Comparison of ENCODE assay signal across 15 cellular contexts in the genomic region with DNA sequence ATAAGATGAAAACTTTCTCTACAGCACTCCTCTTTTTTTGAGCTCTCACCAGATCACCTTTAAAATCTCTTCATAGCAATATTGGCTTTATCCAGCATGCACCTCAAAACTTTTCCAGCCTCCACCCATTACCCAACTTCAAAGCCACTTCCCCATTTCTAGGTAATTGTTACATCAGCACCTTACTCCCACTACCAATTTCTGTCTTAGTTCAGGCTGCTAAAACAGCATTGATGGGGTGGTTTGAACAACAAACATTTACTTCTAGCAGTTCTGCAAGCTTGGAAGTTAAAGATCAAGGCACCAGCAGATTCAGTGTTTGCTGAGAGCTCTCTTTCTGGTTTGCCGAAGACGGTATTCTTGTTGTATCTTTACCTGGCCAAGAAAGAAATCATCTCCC.
DNase-seq lines count a peak whose midpoint lies in the region; ATAC-seq, FAIRE-seq and TF ChIP-seq lines count a peak whose summit lies in the region.
"Had no signal": no experiment of that assay in that cellular context is flagged by ENCODE, and none has a peak within 500 bp of the region (broad histone marks: within the 10 kb centered on the region; RNA-seq: fewer than 3 reads in every experiment).

No MANE protein-coding gene starts in this region.

- peaks cover 54% of the 10 kb centered on the region for H3K4me1 Mint-ChIP-seq in CD4-positive, alpha-beta T cell (ENCODE audit: low read depth)
- H3K4me1 Mint-ChIP-seq in activated naive CD8-positive, alpha-beta T cell treated with anti-CD3 and anti-CD28 coated beads for 36 hours, result peaks cover 37% of the 10 kb centered on the region

- H3K27me3 ChIP-seq in CD4-positive, alpha-beta T cell (ENCODE audit: control insufficient read depth, insufficient read depth, low read length), result no peaks in the 10 kb centered on the region
- no peaks in the 10 kb centered on the region for H3K27me3 ChIP-seq in small intestine (ENCODE audit: control insufficient read depth in 2 of 2, insufficient read depth in 2 of 2, low read length in 2 of 2)
- H3K27me3 ChIP-seq: breast epithelium, thyroid gland had no signal

- intact Hi-C loops in CD4-positive, alpha-beta T cell (cut with DNase I, micrococcal nuclease), result no loop called here
- intact Hi-C loops in mucosa of descending colon (cut with DNase I, micrococcal nuclease), result no loop called here

- peak overlapping the region; percentile 74 for H3K27ac Mint-ChIP-seq in CD4-positive, alpha-beta T cell
- peak overlapping the region; percentile 73 for H3K27ac Mint-ChIP-seq in activated naive CD8-positive, alpha-beta T cell treated with anti-CD3 and anti-CD28 coated beads for 36 hours

- FAIRE-seq in GM19239 (lab: Jason Lieb, UNC) (peak; percentile 35), small intestine (lab: Jason Lieb, UNC) (no peak)

- peaks cover 8% of the 10 kb centered on the region for H3K36me3 Mint-ChIP-seq in CD4-positive, alpha-beta T cell (ENCODE audit: low read depth)
- peaks cover 30% of the 10 kb centered on the region for H3K36me3 Mint-ChIP-seq in activated naive CD8-positive, alpha-beta T cell treated with anti-CD3 and anti-CD28 coated beads for 36 hours

- WGBS in small intestine, 3 donors, result 96 to 98% (median 98%) methylated on average over 2 of the region's 2 CpGs

- H3K4me1 ChIP-seq in mucosa of descending colon (ENCODE audit: low read depth) (no peaks in the 10 kb centered on the region), small intestine (ENCODE audit: control insufficient read depth in 2 of 2, insufficient read depth in 1 of 2, low read depth in 1 of 2, low read length in 1 of 2) (peaks cover 0 to 6% of the 10 kb centered on the region in 2 donors)
- H3K4me1 ChIP-seq: breast epithelium, thyroid gland had no signal

- no peaks in the 10 kb centered on the region for H3K9me3 ChIP-seq in CD4-positive, alpha-beta T cell (ENCODE audit: control insufficient read depth, low read length)
- H3K9me3 ChIP-seq in mucosa of descending colon, result no peaks in the 10 kb centered on the region
- no peaks in the 10 kb centered on the region for H3K9me3 ChIP-seq in small intestine (ENCODE audit: control insufficient read depth, low read depth)
- H3K9me3 ChIP-seq: thyroid gland had no signal

- peaks cover 13% of the 10 kb centered on the region for H3K9me3 Mint-ChIP-seq in CD4-positive, alpha-beta T cell
- peaks cover 22% of the 10 kb centered on the region for H3K9me3 Mint-ChIP-seq in activated naive CD8-positive, alpha-beta T cell treated with anti-CD3 and anti-CD28 coated beads for 36 hours

- no peaks in the 10 kb centered on the region for H3K27me3 Mint-ChIP-seq in CD4-positive, alpha-beta T cell
- H3K27me3 Mint-ChIP-seq in activated naive CD8-positive, alpha-beta T cell treated with anti-CD3 and anti-CD28 coated beads for 36 hours, result no peaks in the 10 kb centered on the region

- DNase-seq in CD4-positive, alpha-beta T cell, result no peak
- DNase-seq in GM19239 (ENCODE audit: insufficient read length, low spot score) (no peak), SIG-M5 treated with dmso at 0.1 percent for 504 hours (lab: John Stamatoyannopoulos, UW; ENCODE audit: unreplicated experiment) (peak; percentile 82), NCI-H1417 (lab: John Stamatoyannopoulos, UW) (no peak), mucosa of descending colon (no peak), small intestine (no peak)
- DNase-seq in activated naive CD8-positive, alpha-beta T cell treated with anti-CD3 and anti-CD28 coated beads for 36 hours, result no peak
- DNase-seq: C1 segment of cervical spinal cord; effector CD4-positive, alpha-beta T cell; hypothalamus; NCI-H2081; NCI-H748 treated with DMSO at 0.1 percent for 48 hours; SHP77 treated with DMSO at 0.1 percent for 48 hours; thyroid gland had no signal

- TF ChIP-seq CTCF in CD4-positive, alpha-beta T cell (IDR thresholded peaks at IDR 0.05), result no peak
- no peak for TF ChIP-seq CTCF in mucosa of descending colon (IDR thresholded peaks at IDR 0.05)

- ATAC-seq in CD4-positive, alpha-beta T cell (ENCODE audit: poor library complexity), result no peak
- no peak for ATAC-seq in mucosa of descending colon

- H3K27ac ChIP-seq in CD4-positive, alpha-beta T cell (ENCODE audit: low read depth, low read length), result no peak overlapping the region
- no peak overlapping the region for H3K27ac ChIP-seq in small intestine (ENCODE audit: low read depth in 1 of 2, low read length in 1 of 2)
- H3K27ac ChIP-seq: breast epithelium, thyroid gland had no signal

- H3K4me3 Mint-ChIP-seq in CD4-positive, alpha-beta T cell, result no peak overlapping the region
- no peak overlapping the region for H3K4me3 Mint-ChIP-seq in activated naive CD8-positive, alpha-beta T cell treated with anti-CD3 and anti-CD28 coated beads for 36 hours

- POLR2A ChIA-PET in CD4-positive, alpha-beta T cell (lab: Charles Lee), result interaction anchor here (0.9 to 1.0 kb wide), 3 partner anchors 10 to 49 kb away, joined by 5 to 6 read pairs (median 5); no protein-coding TSS in a partner anchor

- CTCF ChIA-PET in CD4-positive, alpha-beta T cell (lab: Charles Lee), result interaction anchor here (1.0 to 1.3 kb wide), 2 partner anchors 9 to 45 kb away, joined by 3 to 7 read pairs; no protein-coding TSS in a partner anchor

- H3K36me3 ChIP-seq in mucosa of descending colon (ENCODE audit: low read depth) (no peaks in the 10 kb centered on the region), small intestine (ENCODE audit: control insufficient read depth in 2 of 2, insufficient read depth in 2 of 2, low read length in 2 of 2) (no peaks in the 10 kb centered on the region)
- H3K36me3 ChIP-seq: breast epithelium, thyroid gland had no signal

- H3K4me3 ChIP-seq in mucosa of descending colon (no peak overlapping the region), small intestine (ENCODE audit: low read depth in 1 of 2, low read length in 2 of 2) (no peak overlapping the region)
- H3K4me3 ChIP-seq: breast epithelium, thyroid gland had no signal
